16 cellular contexts compared by ENCODE assay signal in genomic region chr6:104301921-104302320, GRCh38.
DNase-seq lines count a peak whose midpoint lies in the region; TF ChIP-seq lines count a peak whose summit lies in the region.
"Had no signal": no experiment of that assay in that cellular context is flagged by ENCODE, and none has a peak within 500 bp of the region (broad histone marks: within the 10 kb centered on the region; RNA-seq: fewer than 3 reads in every experiment).

No MANE protein-coding gene starts in this region.

- intact Hi-C loops in head of caudate nucleus (cut with DNase I): no loop called here
- intact Hi-C loops in posterior vena cava (cut with DNase I): no loop called here
- intact Hi-C loops in activated CD4-positive, alpha-beta T cell treated with anti-CD3 and anti-CD28 coated beads, Interleukin-2, amount 10 ng/mL, durations not matched to agents 24 days and 14 days (cut with micrococcal nuclease): no loop called here

- no peaks in the 10 kb centered on the region for H3K9me3 Mint-ChIP-seq in activated CD4-positive, alpha-beta T cell treated with anti-CD3 and anti-CD28 coated beads, Interleukin-2, amount 10 ng/mL, durations not matched to agents 24 days and 14 days

- no peaks in the 10 kb centered on the region for H3K4me1 Mint-ChIP-seq in activated CD4-positive, alpha-beta T cell treated with anti-CD3 and anti-CD28 coated beads, Interleukin-2, amount 10 ng/mL, durations not matched to agents 24 days and 14 days
- H3K4me1 Mint-ChIP-seq: CD4-positive, alpha-beta memory T cell had no signal

- H3K4me3 ChIP-seq in coronary artery: no peak overlapping the region
- H3K4me3 ChIP-seq: A549 had no signal

- no peak overlapping the region for H3K27ac Mint-ChIP-seq in activated CD4-positive, alpha-beta T cell treated with anti-CD3 and anti-CD28 coated beads, Interleukin-2, amount 10 ng/mL, durations not matched to agents 24 days and 14 days
- H3K27ac Mint-ChIP-seq: CD4-positive, alpha-beta memory T cell had no signal

- no peak for TF ChIP-seq CTCF in coronary artery (IDR thresholded peaks at IDR 0.05)

- H3K36me3 Mint-ChIP-seq in activated CD4-positive, alpha-beta T cell treated with anti-CD3 and anti-CD28 coated beads, Interleukin-2, amount 10 ng/mL, durations not matched to agents 24 days and 14 days (ENCODE audit: low read depth): no peaks in the 10 kb centered on the region
- H3K36me3 Mint-ChIP-seq: CD4-positive, alpha-beta memory T cell had no signal

- no peak overlapping the region for H3K4me3 Mint-ChIP-seq in activated CD4-positive, alpha-beta T cell treated with anti-CD3 and anti-CD28 coated beads, Interleukin-2, amount 10 ng/mL, durations not matched to agents 24 days and 14 days
- H3K4me3 Mint-ChIP-seq: CD4-positive, alpha-beta memory T cell had no signal

- H3K27ac ChIP-seq in coronary artery: no peak overlapping the region
- H3K27ac ChIP-seq: A549, C4-2B had no signal

- DNase-seq in SW480 (ENCODE audit: low spot score): peak; percentile 8
- DNase-seq in astrocyte of the hippocampus (ENCODE audit: low read depth, low spot score): peak; percentile 3
- DNase-seq in head of caudate nucleus: peak; percentile 11 to 90 (median 66)
- DNase-seq in posterior vena cava (ENCODE audit: low spot score): peak; percentile 42
- no peak for DNase-seq in NCI-H774 (lab: John Stamatoyannopoulos, UW)
- no peak for DNase-seq in coronary artery (ENCODE audit: low spot score)
- no peak for DNase-seq in activated CD4-positive, alpha-beta T cell treated with anti-CD3 and anti-CD28 coated beads, Interleukin-2, amount 10 ng/mL, durations not matched to agents 24 days and 14 days
- DNase-seq in KG1 (lab: John Stamatoyannopoulos, UW): no peak
- DNase-seq: BE2C; CD4-positive, alpha-beta memory T cell; DMS153; DND-41; GDM1; IMR-90 had no signal

- H3K27me3 Mint-ChIP-seq in activated CD4-positive, alpha-beta T cell treated with anti-CD3 and anti-CD28 coated beads, Interleukin-2, amount 10 ng/mL, durations not matched to agents 24 days and 14 days: no peaks in the 10 kb centered on the region
- H3K27me3 Mint-ChIP-seq: CD4-positive, alpha-beta memory T cell had no signal

Comparison
In these comparisons a context has a peak if more than half of its experiments do, and no peak if none do; other contexts are left out.
1. DNase-seq: peak in SW480 (single experiment), astrocyte of the hippocampus (single experiment), head of caudate nucleus (42 of 42) and posterior vena cava (single experiment); none in NCI-H774 (single experiment), coronary artery (single experiment), activated CD4-positive, alpha-beta T cell treated with anti-CD3 and anti-CD28 coated beads, Interleukin-2, amount 10 ng/mL, durations not matched to agents 24 days and 14 days (single experiment) and KG1 (single experiment).